26 cellular contexts compared by ENCODE assay signal in genomic region chr2:72082887-72083286, GRCh38.
"Had no signal": no experiment of that assay in that cellular context is flagged by ENCODE, and none has a peak within 500 bp of the region (broad histone marks: within the 10 kb centered on the region; RNA-seq: fewer than 3 reads in every experiment).

No MANE protein-coding gene starts in this region.

- H3K27ac ChIP-seq: cardiac muscle cell, coronary artery, dorsolateral prefrontal cortex had no signal

- DNase-seq: activated CD4-positive, alpha-beta memory T cell treated with anti-CD3 and anti-CD28 coated beads, Interleukin-2, amount 10 ng/mL, durations not matched to agents 7 days and 5 days; activated CD4-positive, alpha-beta T cell treated with anti-CD3 and anti-CD28 coated beads for 1 hour; activated CD4-positive, alpha-beta T cell treated with anti-CD3 and anti-CD28 coated beads for 4 hours; activated CD4-positive, alpha-beta T cell treated with anti-CD3 and anti-CD28 coated beads, Interleukin-2, amount 10 ng/mL, durations not matched to agents 7 days and 5 days; activated CD4-positive, alpha-beta T cell treated with anti-CD3 and anti-CD28 coated beads, Interleukin-2, amount 50 U/mL, for 4 hours; activated CD8-positive, alpha-beta memory T cell treated with anti-CD3 and anti-CD28 coated beads, Interleukin-2, amount 50 U/mL, for 48 hours; activated gamma-delta T cell; activated naive CD4-positive, alpha-beta T cell; activated naive CD4-positive, alpha-beta T cell treated with anti-CD3 and anti-CD28 coated beads, Interleukin-2, amount 50 U/mL, for 16 hours; activated T-cell treated with anti-CD3 and anti-CD28 coated beads for 4 hours; activated T-cell treated with anti-CD3 and anti-CD28 coated beads, Interleukin-2, amount 50 U/mL, for 24 hours; activated T-cell treated with anti-CD3 and anti-CD28 coated beads, Interleukin-2, amount 50 U/mL, for 72 hours; amniotic stem cell; anterior cingulate cortex; dorsolateral prefrontal cortex; effector memory CD4-positive, alpha-beta T cell; endodermal cell; T-helper 2 cell had no signal

- H3K9me3 Mint-ChIP-seq: activated CD4-positive, alpha-beta memory T cell treated with anti-CD3 and anti-CD28 coated beads, Interleukin-2, amount 10 ng/mL, durations not matched to agents 7 days and 5 days; activated CD4-positive, alpha-beta T cell treated with anti-CD3 and anti-CD28 coated beads, Interleukin-2, amount 10 ng/mL, durations not matched to agents 7 days and 5 days; activated T-cell treated with anti-CD3 and anti-CD28 coated beads, Interleukin-2, amount 50 U/mL, for 24 hours; central memory CD8-positive, alpha-beta T cell; dendritic cell treated with granulocyte-macrophage colony-stimulating factor and Interleukin-4, amounts not matched to agents 40 ng/mL and 50 ng/mL, for 4 days had no signal

- H3K27me3 Mint-ChIP-seq: activated CD4-positive, alpha-beta memory T cell treated with anti-CD3 and anti-CD28 coated beads, Interleukin-2, amount 10 ng/mL, durations not matched to agents 7 days and 5 days; activated CD4-positive, alpha-beta T cell treated with anti-CD3 and anti-CD28 coated beads, Interleukin-2, amount 10 ng/mL, durations not matched to agents 7 days and 5 days; activated T-cell treated with anti-CD3 and anti-CD28 coated beads, Interleukin-2, amount 50 U/mL, for 24 hours; dendritic cell treated with granulocyte-macrophage colony-stimulating factor and Interleukin-4, amounts not matched to agents 40 ng/mL and 50 ng/mL, for 4 days had no signal

- H3K4me3 Mint-ChIP-seq: activated CD4-positive, alpha-beta memory T cell treated with anti-CD3 and anti-CD28 coated beads, Interleukin-2, amount 10 ng/mL, durations not matched to agents 7 days and 5 days; activated CD4-positive, alpha-beta T cell treated with anti-CD3 and anti-CD28 coated beads, Interleukin-2, amount 10 ng/mL, durations not matched to agents 7 days and 5 days; activated naive CD8-positive, alpha-beta T cell; activated T-cell treated with anti-CD3 and anti-CD28 coated beads, Interleukin-2, amount 50 U/mL, for 24 hours; activated T-cell treated with anti-CD3 and anti-CD28 coated beads, Interleukin-2, amount 50 U/mL, for 72 hours; central memory CD8-positive, alpha-beta T cell; dendritic cell treated with granulocyte-macrophage colony-stimulating factor and Interleukin-4, amounts not matched to agents 40 ng/mL and 50 ng/mL, for 4 days; endodermal cell had no signal

- H3K36me3 ChIP-seq: cardiac muscle cell had no signal

- ATAC-seq: activated T-cell treated with anti-CD3 and anti-CD28 coated beads, Interleukin-2, amount 50 U/mL, for 72 hours; esophagus mucosa had no signal

- H3K27ac Mint-ChIP-seq: activated CD4-positive, alpha-beta memory T cell treated with anti-CD3 and anti-CD28 coated beads, Interleukin-2, amount 10 ng/mL, durations not matched to agents 7 days and 5 days; activated CD4-positive, alpha-beta T cell treated with anti-CD3 and anti-CD28 coated beads, Interleukin-2, amount 10 ng/mL, durations not matched to agents 7 days and 5 days; activated naive CD8-positive, alpha-beta T cell; activated T-cell treated with anti-CD3 and anti-CD28 coated beads, Interleukin-2, amount 50 U/mL, for 24 hours; activated T-cell treated with anti-CD3 and anti-CD28 coated beads, Interleukin-2, amount 50 U/mL, for 72 hours; dendritic cell treated with granulocyte-macrophage colony-stimulating factor and Interleukin-4, amounts not matched to agents 40 ng/mL and 50 ng/mL, for 4 days; endodermal cell had no signal

- FAIRE-seq: astrocyte, frontal cortex had no signal

- H3K36me3 Mint-ChIP-seq: activated naive CD8-positive, alpha-beta T cell had no signal

- H3K27me3 ChIP-seq: cardiac muscle cell had no signal

- H3K4me3 ChIP-seq: cardiac muscle cell, coronary artery, dorsolateral prefrontal cortex had no signal

- H3K4me1 Mint-ChIP-seq: activated CD4-positive, alpha-beta memory T cell treated with anti-CD3 and anti-CD28 coated beads, Interleukin-2, amount 10 ng/mL, durations not matched to agents 7 days and 5 days; activated CD4-positive, alpha-beta T cell treated with anti-CD3 and anti-CD28 coated beads, Interleukin-2, amount 10 ng/mL, durations not matched to agents 7 days and 5 days; central memory CD8-positive, alpha-beta T cell; endodermal cell had no signal
